Comparison of ENCODE assay signal across 17 cellular contexts in the genomic region with DNA sequence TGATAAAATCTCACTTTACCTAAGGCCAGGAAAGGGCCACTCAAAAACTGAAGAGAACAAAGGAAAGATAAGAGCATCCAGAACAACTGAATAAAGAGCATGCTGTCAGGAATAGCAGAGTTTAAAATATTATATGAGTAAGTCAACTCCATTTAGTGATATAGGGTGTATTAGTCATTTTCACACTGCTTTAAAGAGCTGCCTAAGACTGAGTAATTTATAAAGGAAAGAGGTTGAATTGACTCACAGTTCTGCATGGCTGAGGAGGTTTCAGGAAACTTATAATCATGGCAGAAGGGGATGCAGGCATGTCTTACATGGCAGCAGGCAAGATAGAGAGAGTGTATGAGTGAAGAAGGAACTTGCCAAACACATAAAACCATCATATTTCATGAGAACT.
"Had no signal": no experiment of that assay in that cellular context is flagged by ENCODE, and none has a peak within 500 bp of the region (broad histone marks: within the 10 kb centered on the region; RNA-seq: fewer than 3 reads in every experiment).

No MANE protein-coding gene starts in this region.

- ATAC-seq: effector memory CD8-positive, alpha-beta T cell; left cardiac atrium; lower lobe of right lung had no signal

- H3K9me3 ChIP-seq: right atrium auricular region, transverse colon had no signal

- H3K4me1 Mint-ChIP-seq: brain, immature natural killer cell, naive B cell had no signal

- H3K4me3 ChIP-seq: lower lobe of right lung, right atrium auricular region, skin epidermis, transverse colon had no signal

- H3K4me1 ChIP-seq: lower lobe of right lung, right atrium auricular region, transverse colon had no signal

- H3K27ac Mint-ChIP-seq: brain; dendritic cell treated with granulocyte-macrophage colony-stimulating factor and Interleukin-4, amounts not matched to agents 40 ng/mL and 50 ng/mL, for 4 days; effector memory CD8-positive, alpha-beta T cell; immature natural killer cell; naive B cell had no signal

- H3K36me3 Mint-ChIP-seq: brain, immature natural killer cell, naive B cell had no signal

- DNase-seq: activated CD4-positive, alpha-beta T cell treated with anti-CD3 and anti-CD28 coated beads for 4 hours; activated CD8-positive, alpha-beta memory T cell treated with anti-CD3 and anti-CD28 coated beads for 24 hours; amniotic stem cell; cerebellar nuclear complex; effector memory CD8-positive, alpha-beta T cell; glutamatergic neuron; immature natural killer cell; left cardiac atrium; lower lobe of right lung; midbrain; naive B cell; posterior cingulate gyrus; transverse colon had no signal

- H3K36me3 ChIP-seq: lower lobe of right lung, right atrium auricular region, transverse colon had no signal

- H3K4me3 Mint-ChIP-seq: brain; dendritic cell treated with granulocyte-macrophage colony-stimulating factor and Interleukin-4, amounts not matched to agents 40 ng/mL and 50 ng/mL, for 4 days; effector memory CD8-positive, alpha-beta T cell; immature natural killer cell; naive B cell had no signal

- H3K27me3 ChIP-seq: right atrium auricular region, transverse colon had no signal

- H3K27me3 Mint-ChIP-seq: brain; dendritic cell treated with granulocyte-macrophage colony-stimulating factor and Interleukin-4, amounts not matched to agents 40 ng/mL and 50 ng/mL, for 4 days; naive B cell had no signal

- H3K27ac ChIP-seq: lower lobe of right lung, right atrium auricular region, skin epidermis, transverse colon had no signal
